Comparison of ENCODE assay signal across 1 cellular context in genomic region chr6:32195902-32196681, GRCh38.
TF ChIP-seq lines count a peak whose summit lies in the region.

No MANE protein-coding gene starts in this region.

TF ChIP-seq in HEK293, 187 proteins besides CTCF, POLR2A, EP300 and RAD21 (continued from another document and continues in another):
- no peak for TF ChIP-seq PRDM2 (tag by site-specific recombination; IDR thresholded peaks at IDR 0.05; ENCODE audit: borderline replicate concordance)
- TF ChIP-seq ZNF148 (tag by site-specific recombination; IDR thresholded peaks at IDR 0.05; ENCODE audit: borderline replicate concordance): no peak
- TF ChIP-seq BCL11B (tag by site-specific recombination; IDR thresholded peaks at IDR 0.05; ENCODE audit: low read depth): peak; percentile 44; the same call in 1 of the 2 replicates
- no peak for TF ChIP-seq ZNF112 (tag by site-specific recombination; IDR thresholded peaks at IDR 0.05)
- TF ChIP-seq PATZ1 (tag by site-specific recombination; IDR thresholded peaks at IDR 0.05): peak; percentile 98
- TF ChIP-seq ZNF341 (tag by site-specific recombination; IDR thresholded peaks at IDR 0.05; ENCODE audit: low read depth): peak; percentile 98
- TF ChIP-seq ZNF654 (tag by site-specific recombination; IDR thresholded peaks at IDR 0.05; ENCODE audit: low read depth): no peak
- TF ChIP-seq ZNF174 (tag by site-specific recombination; IDR thresholded peaks at IDR 0.05): no peak
- no peak for TF ChIP-seq ZNF747 (tag by site-specific recombination; IDR thresholded peaks at IDR 0.05)
- TF ChIP-seq ZNF830 (tag by site-specific recombination; IDR thresholded peaks at IDR 0.05; ENCODE audit: low read depth): no peak
- no peak for TF ChIP-seq ZNF138 (tag by site-specific recombination; IDR thresholded peaks at IDR 0.05; ENCODE audit: borderline replicate concordance)
- TF ChIP-seq REST (tag by site-specific recombination; IDR thresholded peaks at IDR 0.05): peak; percentile 33
- TF ChIP-seq MZF1 (tag by site-specific recombination; IDR thresholded peaks at IDR 0.05; ENCODE audit: borderline replicate concordance): no peak
- no peak for TF ChIP-seq ZNF518A (tag by site-specific recombination; conservative IDR thresholded peaks at IDR 0.05; ENCODE audit: low read depth)
- TF ChIP-seq ZNF140 (tag by site-specific recombination; IDR thresholded peaks at IDR 0.05): no peak
- TF ChIP-seq ZNF121 (tag by site-specific recombination; IDR thresholded peaks at IDR 0.05): peak; percentile 10; the same call in 1 of the 2 replicates
- no peak; the same call in 1 of the 2 replicates for TF ChIP-seq ZNF768 (tag by site-specific recombination; IDR thresholded peaks at IDR 0.05)
- TF ChIP-seq ZNF629 (tag by site-specific recombination; IDR thresholded peaks at IDR 0.05): peak; percentile 90
- no peak for TF ChIP-seq ZNF555 (tag by site-specific recombination; conservative IDR thresholded peaks at IDR 0.05)
- peak; percentile 91 for TF ChIP-seq ZNF501 (tag by site-specific recombination; IDR thresholded peaks at IDR 0.05)
- TF ChIP-seq ZSCAN23 (tag by site-specific recombination; IDR thresholded peaks at IDR 0.05): 0 out of 2 replicates have a peak, but pooled peaks have one; percentile 42
- TF ChIP-seq ZNF624 (tag by site-specific recombination; IDR thresholded peaks at IDR 0.05): 0 out of 2 replicates have a peak, but pooled peaks have one; percentile 39
- peak; percentile 81; the same call in 1 of the 2 replicates for TF ChIP-seq ZBTB48 (tag by site-specific recombination; IDR thresholded peaks at IDR 0.05)
- TF ChIP-seq ZNF394 (tag by site-specific recombination; IDR thresholded peaks at IDR 0.05; ENCODE audit: borderline replicate concordance): peak; percentile 82; the same call in 1 of the 2 replicates
- peak; percentile 98 for TF ChIP-seq ATF2 (tag by site-specific recombination; IDR thresholded peaks at IDR 0.05; ENCODE audit: low read depth)
- TF ChIP-seq ZNF398 (tag by site-specific recombination; IDR thresholded peaks at IDR 0.05): peak; percentile 93
- no peak for TF ChIP-seq HOXD13 (CRISPR knock-in tag; IDR thresholded peaks at IDR 0.05; ENCODE audit: borderline replicate concordance)
- no peak for TF ChIP-seq MEIS1 (CRISPR knock-in tag; IDR thresholded peaks at IDR 0.05; ENCODE audit: borderline replicate concordance)
- peak; percentile 67; the same call in 1 of the 2 replicates for TF ChIP-seq ZFP69B (tag by site-specific recombination; IDR thresholded peaks at IDR 0.05)
- peak; percentile 65 for TF ChIP-seq IKZF3 (tag by site-specific recombination; IDR thresholded peaks at IDR 0.05)
